Comparison of ENCODE assay signal across 1 cellular context in genomic region chr2:29224693-29225551, GRCh38.
TF ChIP-seq lines count a peak whose summit lies in the region.

No MANE protein-coding gene starts in this region.

TF ChIP-seq in SK-N-SH, 30 proteins besides CTCF, POLR2A, EP300 and RAD21 (continued from another document):
- TF ChIP-seq RCOR1 (IDR thresholded peaks at IDR 0.05; ENCODE audit: low read length), result no peak
